In genomic region chr2:187148059-187148714, GRCh38 we compare ENCODE assay signal across 29 cellular contexts.
DNase-seq lines count a peak whose midpoint lies in the region; ATAC-seq and TF ChIP-seq lines count a peak whose summit lies in the region.
"Had no signal": no experiment of that assay in that cellular context is flagged by ENCODE, and none has a peak within 500 bp of the region (broad histone marks: within the 10 kb centered on the region; RNA-seq: fewer than 3 reads in every experiment).

No MANE protein-coding gene starts in this region.

- H3K27me3 ChIP-seq in MG63 = no peaks in the 10 kb centered on the region
- H3K27me3 ChIP-seq: Peyer's patch, right lobe of liver, SJSA1, uterus had no signal

- DNase-seq in epithelial cell of esophagus (ENCODE audit: low read depth) = peak; percentile 10
- no peak for DNase-seq in MG63
- DNase-seq in D341Med (ENCODE audit: low spot score) = no peak
- DNase-seq in lower leg skin (ENCODE audit: low spot score in 2 of 2) = no peak
- DNase-seq: activated CD4-positive, CD25-positive, alpha-beta regulatory T cell treated with anti-CD3 and anti-CD28 coated beads, Interleukin-2, amount 50 U/mL, for 72 hours; activated CD8-positive, alpha-beta T cell treated with anti-CD3 and anti-CD28 coated beads for 36 hours; activated effector memory CD4-positive, alpha-beta T cell treated with anti-CD3 and anti-CD28 coated beads, Interleukin-2, amount 50 U/mL, for 16 hours; activated naive CD8-positive, alpha-beta T cell treated with anti-CD3 and anti-CD28 coated beads, Interleukin-2, amount 10 ng/mL, durations not matched to agents 7 days and 5 days; Calu3; dermis blood vessel endothelial cell; EL; islet precursor cell; lower lobe of right lung; MM.1S; NCI-H1436; NCI-H524 treated with DMSO at 0.1 percent for 48 hours; Peyer's patch; posterior cingulate gyrus; right lobe of liver; stimulated activated CD4-positive, alpha-beta T cell treated with anti-CD3 and anti-CD28 coated beads, Interleukin-12 subunit alpha, Interleukin-12 subunit beta, amount 100 ng/mL, for 4 hours; stimulated activated CD4-positive, alpha-beta T cell treated with anti-CD3 and anti-CD28 coated beads, Interleukin-4, amount 100 ng/mL, for 4 hours; stimulated activated naive CD4-positive, alpha-beta T cell; T-helper 1 cell; uterus had no signal

- no peaks in the 10 kb centered on the region for H3K36me3 ChIP-seq in MG63
- H3K36me3 ChIP-seq: lower lobe of right lung, Peyer's patch, right lobe of liver, SJSA1, uterus had no signal

- no peaks in the 10 kb centered on the region; the same call in 1 of the 2 replicates for H3K9me3 ChIP-seq in MG63
- H3K9me3 ChIP-seq: Peyer's patch, right lobe of liver, SJSA1, uterus had no signal

- intact Hi-C loops in lower leg skin (cut with DNase I; ENCODE audit: low total_unique reads) = no loop called here

- TF ChIP-seq CTCF in epithelial cell of esophagus (IDR thresholded peaks at IDR 0.05; ENCODE audit: insufficient read depth, low read depth, low read length, missing control alignments) (no peak), lower leg skin (IDR thresholded peaks at IDR 0.05) (no peak)

- 29% methylated on average over 2 of the region's 2 CpGs for WGBS in lower leg skin, 2 donors

- TF ChIP-seq POLR2A in lower leg skin (IDR thresholded peaks at IDR 0.05) = no peak

- H3K4me3 ChIP-seq in epithelial cell of esophagus (ENCODE audit: low read length) = no peak overlapping the region
- no peak overlapping the region for H3K4me3 ChIP-seq in MG63
- no peak overlapping the region for H3K4me3 ChIP-seq in lower leg skin (ENCODE audit: low read depth, poor library complexity, severe bottlenecking)
- H3K4me3 ChIP-seq: K562, lower lobe of right lung, Peyer's patch, right lobe of liver, SJSA1, uterus had no signal

- peak; percentile 76 for ATAC-seq in GM18511 (IDR thresholded peaks at IDR 0.05; ENCODE audit: unreplicated experiment)
- peak; percentile 57 for ATAC-seq in GM21786 (IDR thresholded peaks at IDR 0.05; ENCODE audit: unreplicated experiment)
- ATAC-seq in HG03342 (IDR thresholded peaks at IDR 0.05; ENCODE audit: unreplicated experiment) = peak; percentile 60
- ATAC-seq: activated CD8-positive, alpha-beta T cell treated with anti-CD3 and anti-CD28 coated beads for 36 hours; K562; lower lobe of right lung; right lobe of liver had no signal
